In the genomic region with DNA sequence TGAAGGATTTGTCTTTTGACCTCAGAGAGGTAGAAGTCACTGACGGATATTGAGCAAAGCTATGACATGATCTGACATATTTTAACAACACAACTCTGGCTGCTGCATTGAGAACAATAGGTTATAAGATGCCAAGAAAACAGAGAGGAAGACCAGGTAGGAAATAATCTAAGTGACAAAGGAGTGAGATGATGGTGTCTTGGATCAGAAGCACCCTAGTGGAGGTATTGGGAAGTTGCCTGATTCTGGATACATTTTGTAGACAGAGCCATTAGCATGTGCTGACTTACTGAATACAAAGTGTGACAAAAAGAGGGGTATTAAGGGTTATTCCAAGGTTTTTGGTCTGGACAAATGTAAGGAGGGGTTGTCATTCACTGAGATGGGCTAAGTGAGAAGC, we compare ENCODE assay signal across 22 cellular contexts.
DNase-seq lines count a peak whose midpoint lies in the region; ATAC-seq and TF ChIP-seq lines count a peak whose summit lies in the region.
"Had no signal": no experiment of that assay in that cellular context is flagged by ENCODE, and none has a peak within 500 bp of the region (broad histone marks: within the 10 kb centered on the region; RNA-seq: fewer than 3 reads in every experiment).

No MANE protein-coding gene starts in this region.

- H3K9me3 Mint-ChIP-seq in GM23338 = no peaks in the 10 kb centered on the region

- TF ChIP-seq CTCF in GM23338 (conservative IDR thresholded peaks at IDR 0.05; ENCODE audit: low read depth in 2 of 2) (peak; percentile 51 to 67), PC-9 (conservative IDR thresholded peaks at IDR 0.05) (peak; percentile 41; the same call in 1 of the 2 replicates), dorsolateral prefrontal cortex (IDR thresholded peaks at IDR 0.05 in 54 of 56, conservative IDR thresholded peaks at IDR 0.05 in 2 of 56; ENCODE audit: low read depth in 1 of 56, partially characterized antibody in 56 of 56) (peak in 2 of 56 donors; percentile 19 to 24)

- in situ Hi-C loops in ACHN (cut with HindIII; ENCODE audit: low pct_ligation_motif_present, low pct_unique_long_range_greater_than_20kb, low sequenced_read_pairs) = no loop called here

- H3K4me2 ChIP-seq in GM23338 (no peak overlapping the region), PC-9 (no peak overlapping the region)

- no peaks in the 10 kb centered on the region for H3K9me3 ChIP-seq in PC-9 (ENCODE audit: insufficient read depth, low read depth)
- H3K9me3 ChIP-seq: ascending aorta, heart left ventricle, pancreas, thoracic aorta had no signal

- H3K4me3 Mint-ChIP-seq in GM23338 = no peak overlapping the region
- H3K4me3 Mint-ChIP-seq: activated naive CD4-positive, alpha-beta T cell treated with anti-CD3 and anti-CD28 coated beads for 36 hours; memory B cell; naive thymus-derived CD4-positive, alpha-beta T cell; stimulated activated memory B cell treated with anti-CD40 and anti-IgM and Interleukin-4, amounts not matched to agents 10 μg/mL and 1 μg/mL and 100 μg/mL, for 72 hours had no signal

- H3K36me3 Mint-ChIP-seq in GM23338 (ENCODE audit: low read depth) = no peaks in the 10 kb centered on the region
- H3K36me3 Mint-ChIP-seq: memory B cell; stimulated activated memory B cell treated with anti-CD40 and anti-IgM and Interleukin-4, amounts not matched to agents 10 μg/mL and 1 μg/mL and 100 μg/mL, for 72 hours had no signal

- no peak overlapping the region for H3K27ac Mint-ChIP-seq in GM23338
- H3K27ac Mint-ChIP-seq: activated naive CD4-positive, alpha-beta T cell treated with anti-CD3 and anti-CD28 coated beads for 36 hours; memory B cell; naive thymus-derived CD4-positive, alpha-beta T cell; stimulated activated memory B cell treated with anti-CD40 and anti-IgM and Interleukin-4, amounts not matched to agents 10 μg/mL and 1 μg/mL and 100 μg/mL, for 72 hours had no signal

- DNase-seq in ACHN = peak; percentile 14
- DNase-seq in GM23338 (ENCODE audit: low spot score) = peak; percentile 72
- no peak for DNase-seq in PC-9
- DNase-seq in iPS-NIHi7 (ENCODE audit: extremely low spot score) = peak; percentile 41
- no peak for DNase-seq in NCI-H128 (lab: John Stamatoyannopoulos, UW; ENCODE audit: unreplicated experiment)
- no peak for DNase-seq in GM19238 (ENCODE audit: insufficient read length, low spot score)
- DNase-seq in dorsolateral prefrontal cortex = no peak
- DNase-seq: activated CD4-positive, alpha-beta T cell treated with anti-CD3 and anti-CD28 coated beads, Interleukin-2, amount 50 U/mL, for 1 hour; activated naive CD4-positive, alpha-beta T cell treated with anti-CD3 and anti-CD28 coated beads for 36 hours; effector CD4-positive, alpha-beta T cell; heart left ventricle; naive thymus-derived CD4-positive, alpha-beta T cell; NCI-H1694 treated with DMSO at 0.1 percent for 48 hours; pancreas; SHP77; T-helper 1 cell had no signal

- no peaks in the 10 kb centered on the region for H3F3A ChIP-seq in GM23338 (replicated peaks; ENCODE audit: low read depth)
- H3F3A ChIP-seq in PC-9 (ENCODE audit: insufficient read depth, low read depth) = no peaks in the 10 kb centered on the region

- ATAC-seq in GM23338 = peak; percentile 61
- no peak for ATAC-seq in GM18502 (IDR thresholded peaks at IDR 0.05; ENCODE audit: poor library complexity, unreplicated experiment)
- ATAC-seq: heart left ventricle; naive thymus-derived CD4-positive, alpha-beta T cell; pancreas; sciatic nerve; stimulated activated memory B cell treated with anti-CD40 and anti-IgM and Interleukin-4, amounts not matched to agents 10 μg/mL and 1 μg/mL and 100 μg/mL, for 72 hours had no signal

- H3K36me3 ChIP-seq in GM23338 (ENCODE audit: insufficient read depth) (no peaks in the 10 kb centered on the region), PC-9 (ENCODE audit: low read depth) (no peaks in the 10 kb centered on the region)
- H3K36me3 ChIP-seq: ascending aorta, heart left ventricle, pancreas, thoracic aorta had no signal

- H3K4me3 ChIP-seq in GM23338 = no peak overlapping the region
- H3K4me3 ChIP-seq in PC-9 = no peak overlapping the region
- H3K4me3 ChIP-seq in dorsolateral prefrontal cortex = no peak overlapping the region
- H3K4me3 ChIP-seq: ascending aorta, heart left ventricle, pancreas, thoracic aorta had no signal

- H3K27me3 Mint-ChIP-seq in GM23338 (ENCODE audit: insufficient read depth, low read depth, poor library complexity) = peaks cover 1% of the 10 kb centered on the region
- H3K27me3 Mint-ChIP-seq: memory B cell; naive thymus-derived CD4-positive, alpha-beta T cell; stimulated activated memory B cell treated with anti-CD40 and anti-IgM and Interleukin-4, amounts not matched to agents 10 μg/mL and 1 μg/mL and 100 μg/mL, for 72 hours had no signal

- CTCF ChIA-PET in PC-9 (lab: Charles Lee) = no interaction called here

- no peaks in the 10 kb centered on the region for H4K20me1 ChIP-seq in GM23338 (replicated peaks; ENCODE audit: insufficient read depth)
- H4K20me1 ChIP-seq in PC-9 (ENCODE audit: insufficient read depth) = no peaks in the 10 kb centered on the region

- intact Hi-C loops in PC-9 (cut with micrococcal nuclease; ENCODE audit: unreplicated experiment) (no loop called here), dorsolateral prefrontal cortex (cut with DNase I) (no loop called here)

- H3K79me2 ChIP-seq in GM23338 (replicated peaks; ENCODE audit: insufficient read depth) (no peaks in the 10 kb centered on the region), PC-9 (ENCODE audit: low read depth) (no peaks in the 10 kb centered on the region)

- H3K9me2 ChIP-seq in GM23338 (ENCODE audit: insufficient read depth) (no peaks in the 10 kb centered on the region), PC-9 (ENCODE audit: insufficient read depth) (no peaks in the 10 kb centered on the region)

- POLR2A ChIA-PET in PC-9 (lab: Charles Lee; ENCODE audit: unreplicated experiment) = no interaction called here

- H3K27me3 ChIP-seq in GM23338 (ENCODE audit: insufficient read depth) (no peaks in the 10 kb centered on the region), PC-9 (ENCODE audit: insufficient read depth, low read depth) (no peaks in the 10 kb centered on the region), dorsolateral prefrontal cortex (no peaks in the 10 kb centered on the region)
- H3K27me3 ChIP-seq: ascending aorta, heart left ventricle, pancreas had no signal

- H3K4me1 ChIP-seq in GM23338 (ENCODE audit: insufficient read depth) (no peaks in the 10 kb centered on the region), PC-9 (replicated peaks; ENCODE audit: insufficient read depth) (no peaks in the 10 kb centered on the region)
- H3K4me1 ChIP-seq: ascending aorta, heart left ventricle, pancreas had no signal

- BruUV-seq in PC-9 (replicated peaks; lab: Mats Ljungman, UMichigan) = no TSS peak

- no peak overlapping the region for H3K27ac ChIP-seq in GM23338 (ENCODE audit: low read depth)
- no peak overlapping the region for H3K27ac ChIP-seq in PC-9
- no peak overlapping the region for H3K27ac ChIP-seq in dorsolateral prefrontal cortex
- H3K27ac ChIP-seq: ascending aorta, heart left ventricle, pancreas, thoracic aorta had no signal

- H3K4me1 Mint-ChIP-seq in GM23338 = no peaks in the 10 kb centered on the region
- H3K4me1 Mint-ChIP-seq: memory B cell; naive thymus-derived CD4-positive, alpha-beta T cell; stimulated activated memory B cell treated with anti-CD40 and anti-IgM and Interleukin-4, amounts not matched to agents 10 μg/mL and 1 μg/mL and 100 μg/mL, for 72 hours had no signal

- no peak overlapping the region for H2AFZ ChIP-seq in GM23338
- no peak overlapping the region for H2AFZ ChIP-seq in PC-9

TF ChIP-seq in GM23338, 12 proteins besides CTCF, POLR2A, EP300 and RAD21:
- TF ChIP-seq NANOG (IDR thresholded peaks at IDR 0.05; ENCODE audit: borderline replicate concordance) (no peak), CREB1 (CRISPR knock-in tag; IDR thresholded peaks at IDR 0.05; ENCODE audit: low read depth) (no peak), ZNF331 (CRISPR knock-in tag; IDR thresholded peaks at IDR 0.05; ENCODE audit: low read depth) (no peak), ZNF114 (CRISPR knock-in tag; IDR thresholded peaks at IDR 0.05) (no peak), JUNB (IDR thresholded peaks at IDR 0.05; ENCODE audit: unreplicated experiment) (no peak)
- TF ChIP-seq, protein P1, sequence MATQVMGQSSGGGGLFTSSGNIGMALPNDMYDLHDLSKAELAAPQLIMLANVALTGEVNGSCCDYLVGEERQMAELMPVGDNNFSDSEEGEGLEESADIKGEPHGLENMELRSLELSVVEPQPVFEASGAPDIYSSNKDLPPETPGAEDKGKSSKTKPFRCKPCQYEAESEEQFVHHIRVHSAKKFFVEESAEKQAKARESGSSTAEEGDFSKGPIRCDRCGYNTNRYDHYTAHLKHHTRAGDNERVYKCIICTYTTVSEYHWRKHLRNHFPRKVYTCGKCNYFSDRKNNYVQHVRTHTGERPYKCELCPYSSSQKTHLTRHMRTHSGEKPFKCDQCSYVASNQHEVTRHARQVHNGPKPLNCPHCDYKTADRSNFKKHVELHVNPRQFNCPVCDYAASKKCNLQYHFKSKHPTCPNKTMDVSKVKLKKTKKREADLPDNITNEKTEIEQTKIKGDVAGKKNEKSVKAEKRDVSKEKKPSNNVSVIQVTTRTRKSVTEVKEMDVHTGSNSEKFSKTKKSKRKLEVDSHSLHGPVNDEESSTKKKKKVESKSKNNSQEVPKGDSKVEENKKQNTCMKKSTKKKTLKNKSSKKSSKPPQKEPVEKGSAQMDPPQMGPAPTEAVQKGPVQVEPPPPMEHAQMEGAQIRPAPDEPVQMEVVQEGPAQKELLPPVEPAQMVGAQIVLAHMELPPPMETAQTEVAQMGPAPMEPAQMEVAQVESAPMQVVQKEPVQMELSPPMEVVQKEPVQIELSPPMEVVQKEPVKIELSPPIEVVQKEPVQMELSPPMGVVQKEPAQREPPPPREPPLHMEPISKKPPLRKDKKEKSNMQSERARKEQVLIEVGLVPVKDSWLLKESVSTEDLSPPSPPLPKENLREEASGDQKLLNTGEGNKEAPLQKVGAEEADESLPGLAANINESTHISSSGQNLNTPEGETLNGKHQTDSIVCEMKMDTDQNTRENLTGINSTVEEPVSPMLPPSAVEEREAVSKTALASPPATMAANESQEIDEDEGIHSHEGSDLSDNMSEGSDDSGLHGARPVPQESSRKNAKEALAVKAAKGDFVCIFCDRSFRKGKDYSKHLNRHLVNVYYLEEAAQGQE (IDR thresholded peaks at IDR 0.05; ENCODE audit: unreplicated experiment) = no peak

Comparison
In these comparisons a context has a peak if more than half of its experiments do, and no peak if none do; other contexts are left out.
1. DNase-seq: peak in ACHN (single experiment), GM23338 (single experiment) and iPS-NIHi7 (single experiment); none in PC-9 (0 of 2), NCI-H128 (single experiment), GM19238 (single experiment) and dorsolateral prefrontal cortex (0 of 10).